ENCODE assay signal across 17 cellular contexts in the genomic region with DNA sequence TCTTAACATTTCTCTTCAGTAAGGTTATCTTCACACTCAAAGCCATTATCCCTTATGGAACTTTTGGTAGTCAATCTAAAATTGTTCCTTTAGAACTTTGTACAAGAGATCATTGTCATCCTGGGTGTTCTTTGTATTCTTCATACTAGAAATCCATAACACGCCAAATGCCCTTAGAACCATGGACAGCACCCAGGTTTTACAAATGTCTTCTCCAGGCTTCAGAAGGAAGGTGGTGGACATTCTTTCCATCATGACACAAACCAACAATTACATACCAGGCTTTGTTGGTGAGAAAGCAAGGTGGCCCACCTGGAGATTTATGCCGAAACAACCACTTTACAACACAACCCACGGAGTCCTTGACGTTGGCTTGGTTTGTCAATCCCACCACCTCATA.
"Had no signal": no experiment of that assay in that cellular context is flagged by ENCODE, and none has a peak within 500 bp of the region (broad histone marks: within the 10 kb centered on the region; RNA-seq: fewer than 3 reads in every experiment).

No MANE protein-coding gene starts in this region.

- H3K4me1 ChIP-seq: sigmoid colon, transverse colon had no signal

- DNase-seq: activated CD4-positive, alpha-beta T cell treated with anti-CD3 and anti-CD28 coated beads, Interleukin-2, amount 50 U/mL, for 4 hours; activated effector memory CD4-positive, alpha-beta T cell treated with Interleukin-2 at 50 U/mL for 16 hours; activated T-cell treated with anti-CD3 and anti-CD28 coated beads, Interleukin-2, amount 50 U/mL, for 1 hour; anterior cingulate cortex; caudate nucleus; effector CD4-positive, alpha-beta T cell; immature natural killer cell; left cardiac atrium; sigmoid colon; stimulated activated CD4-positive, alpha-beta T cell treated with anti-CD3 and anti-CD28 coated beads, Interleukin-12 subunit alpha, Interleukin-12 subunit beta, amount 100 ng/mL, for 4 hours; stimulated activated naive CD4-positive, alpha-beta T cell; substantia nigra; T-helper 17 cell; transverse colon had no signal

- ATAC-seq: activated CD4-positive, CD25-positive, alpha-beta regulatory T cell treated with anti-CD3 and anti-CD28 coated beads, Interleukin-2, amount 50 U/mL, for 24 hours; left cardiac atrium; T-helper 17 cell had no signal

- H3K36me3 ChIP-seq: sigmoid colon, transverse colon had no signal

- H3K9me3 ChIP-seq: sigmoid colon had no signal

- H3K4me3 ChIP-seq: coronary artery, sigmoid colon, transverse colon had no signal

- H3K27me3 ChIP-seq: sigmoid colon, transverse colon had no signal

- H3K27ac ChIP-seq: coronary artery, epithelial cell of prostate, sigmoid colon, transverse colon had no signal
